8 cellular contexts compared by ENCODE assay signal in the genomic region with DNA sequence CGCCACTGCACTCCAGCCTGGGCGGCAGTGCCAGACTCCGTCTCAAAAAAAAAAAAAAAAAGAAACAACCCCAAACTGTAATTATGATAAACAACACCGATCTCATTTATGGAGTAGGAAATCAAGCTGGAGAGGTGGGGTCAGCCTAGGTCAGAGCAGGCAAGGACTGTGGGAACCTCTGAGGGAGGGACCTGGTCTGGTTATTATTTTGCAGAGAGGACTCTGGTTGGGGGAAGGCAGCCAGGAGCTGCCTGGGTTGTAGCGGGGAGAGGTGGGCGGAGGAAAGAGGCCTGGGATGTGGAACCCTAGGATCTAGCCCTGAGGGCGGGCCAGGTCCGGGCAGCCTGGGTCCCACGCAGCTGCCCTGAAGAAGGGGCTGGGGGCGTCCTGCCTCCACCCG. TPM values are rescaled to one million over a fixed set of nuclear protein-coding genes. Genes with fewer than 3 reads are reported as not detected.
DNase-seq lines count a peak whose midpoint lies in the region; ATAC-seq and TF ChIP-seq lines count a peak whose summit lies in the region.

No MANE protein-coding gene starts in this region.

- H3K36me3 ChIP-seq in HEK293 (ENCODE audit: control insufficient read depth in 2 of 2, insufficient read depth in 1 of 2, low read length in 2 of 2) = no peaks in the 10 kb centered on the region

- H3K4me3 Mint-ChIP-seq in endothelial cell (ENCODE audit: unreplicated experiment) = peak overlapping the region; percentile 85
- H3K4me3 Mint-ChIP-seq in natural killer cell treated with Interleukin-12 subunit alpha and Interleukin-12 subunit beta and Interleukin-15 and Interleukin-18, amount 100 ng/mL, for 72 hours = peak overlapping the region; percentile 73

- no peaks in the 10 kb centered on the region for H3K4me1 ChIP-seq in HEK293 (ENCODE audit: control insufficient read depth, insufficient read depth, low read length)

- POLR2A ChIA-PET in HEK293 (lab: Yijun Ruan, JAX) = interaction anchor here (0.9 to 2.2 kb wide), 4 partner anchors 12 to 226 kb away, joined by 3 to 13 read pairs (median 4); partner anchors contain the start of genes RPS2 and TRAF7

- peak overlapping the region; percentile 44 for H3K4me3 ChIP-seq in HEK293 (ENCODE audit: low read depth, low read length)

- in situ Hi-C loops in Caki2 (cut with HindIII; ENCODE audit: low pct_unique_long_range_greater_than_20kb, low sequenced_read_pairs) = no loop called here

- H3K27me3 Mint-ChIP-seq in endothelial cell (ENCODE audit: unreplicated experiment) = peaks cover 8% of the 10 kb centered on the region
- peaks cover 0 to 3% of the 10 kb centered on the region in 2 donors for H3K27me3 Mint-ChIP-seq in natural killer cell treated with Interleukin-12 subunit alpha and Interleukin-12 subunit beta and Interleukin-15 and Interleukin-18, amount 100 ng/mL, for 72 hours

- peak; percentile 1 to 11 for ATAC-seq in natural killer cell treated with Interleukin-12 subunit alpha and Interleukin-12 subunit beta and Interleukin-15 and Interleukin-18, amount 100 ng/mL, for 72 hours
- ATAC-seq in HG02763 (IDR thresholded peaks at IDR 0.05; ENCODE audit: unreplicated experiment) = no peak

- TF ChIP-seq POLR2A in erythroblast (IDR thresholded peaks at IDR 0.05; ENCODE audit: low read length) = no peak

- H3K9me3 Mint-ChIP-seq in endothelial cell (ENCODE audit: unreplicated experiment) = no peaks in the 10 kb centered on the region
- H3K9me3 Mint-ChIP-seq in natural killer cell treated with Interleukin-12 subunit alpha and Interleukin-12 subunit beta and Interleukin-15 and Interleukin-18, amount 100 ng/mL, for 72 hours = no peaks in the 10 kb centered on the region

- H3K9me3 ChIP-seq in HEK293 (ENCODE audit: control insufficient read depth, insufficient read depth, low read depth, low read length) = no peaks in the 10 kb centered on the region

- no peaks in the 10 kb centered on the region for H3K36me3 Mint-ChIP-seq in endothelial cell (ENCODE audit: low read depth, unreplicated experiment)
- H3K36me3 Mint-ChIP-seq in natural killer cell treated with Interleukin-12 subunit alpha and Interleukin-12 subunit beta and Interleukin-15 and Interleukin-18, amount 100 ng/mL, for 72 hours = no peaks in the 10 kb centered on the region

- no peaks in the 10 kb centered on the region for H3K4me1 Mint-ChIP-seq in endothelial cell (ENCODE audit: unreplicated experiment)
- H3K4me1 Mint-ChIP-seq in natural killer cell treated with Interleukin-12 subunit alpha and Interleukin-12 subunit beta and Interleukin-15 and Interleukin-18, amount 100 ng/mL, for 72 hours (ENCODE audit: low read depth in 2 of 2) = peaks cover 0 to 3% of the 10 kb centered on the region in 2 donors

- no peak overlapping the region for H3K27ac Mint-ChIP-seq in endothelial cell (ENCODE audit: unreplicated experiment)
- peak overlapping the region in 1 of 2 donors; percentile 48 for H3K27ac Mint-ChIP-seq in natural killer cell treated with Interleukin-12 subunit alpha and Interleukin-12 subunit beta and Interleukin-15 and Interleukin-18, amount 100 ng/mL, for 72 hours

- TF ChIP-seq CTCF in HEK293 (tag by site-specific recombination; IDR thresholded peaks at IDR 0.05) = no peak
- TF ChIP-seq CTCF in endothelial cell (IDR thresholded peaks at IDR 0.05; ENCODE audit: unreplicated experiment) = no peak

- CTCF ChIA-PET in HEK293 (lab: Yijun Ruan, JAX) = interaction anchor here (0.5 to 5.7 kb wide), 20 partner anchors 8 to 1028 kb away, joined by 3 to 57 read pairs (median 4); partner anchors contain the start of gene NDUFB10

- no peak overlapping the region; the same call in 1 of the 2 replicates for H3K27ac ChIP-seq in HEK293 (ENCODE audit: extremely low read depth, low read depth, low read length)

- DNase-seq in Caki2 (ENCODE audit: low read depth) = peak; percentile 74
- peak; percentile 57 for DNase-seq in RKO (ENCODE audit: low spot score)
- no peak for DNase-seq in endothelial cell (ENCODE audit: low spot score)
- DNase-seq in natural killer cell treated with Interleukin-12 subunit alpha and Interleukin-12 subunit beta and Interleukin-15 and Interleukin-18, amount 100 ng/mL, for 72 hours (ENCODE audit: low spot score) = no peak
- DNase-seq in T-helper 9 cell = no peak
- no peak for DNase-seq in erythroblast (lab: John Stamatoyannopoulos, UW)

TF ChIP-seq in HEK293, 187 proteins besides CTCF, POLR2A, EP300 and RAD21:
- peak; percentile 83 for TF ChIP-seq EGR2 (tag by site-specific recombination; IDR thresholded peaks at IDR 0.05; ENCODE audit: low read depth)
- TF ChIP-seq ZNF335 (tag by site-specific recombination; conservative IDR thresholded peaks at IDR 0.05) = peak; percentile 99
- no peak for TF ChIP-seq ZNF311 (tag by site-specific recombination; IDR thresholded peaks at IDR 0.05; ENCODE audit: borderline replicate concordance)
- peak; percentile 90 for TF ChIP-seq ZFHX2 (tag by site-specific recombination; conservative IDR thresholded peaks at IDR 0.05)
- peak; percentile 60; the same call in 1 of the 2 replicates for TF ChIP-seq SP7 (tag by site-specific recombination; IDR thresholded peaks at IDR 0.05)
- TF ChIP-seq ZNF776 (tag by site-specific recombination; IDR thresholded peaks at IDR 0.05; ENCODE audit: borderline replicate concordance) = no peak
- TF ChIP-seq ZNF560 (tag by site-specific recombination; IDR thresholded peaks at IDR 0.05; ENCODE audit: borderline replicate concordance) = no peak
- TF ChIP-seq YY2 (tag by site-specific recombination; IDR thresholded peaks at IDR 0.05) = no peak
- TF ChIP-seq SP3 (tag by site-specific recombination; IDR thresholded peaks at IDR 0.05) = peak; percentile 38; the same call in 1 of the 2 replicates
- TF ChIP-seq ZNF747 (tag by site-specific recombination; IDR thresholded peaks at IDR 0.05) = no peak
- TF ChIP-seq SP2 (tag by site-specific recombination; IDR thresholded peaks at IDR 0.05) = peak; percentile 47

RNA-seq across cellular contexts. Expression of gene HS3ST6, which starts 10.9 kb away (rescaled TPM):
- total RNA-seq in Caki2 (2014; rRNA removed; shearing (Covaris generic); ENCODE audit: low replicate concordance) = not detected in 2 replicates
- total RNA-seq in endothelial cell (ENCODE audit: unreplicated experiment) = not detected
- total RNA-seq in natural killer cell treated with Interleukin-12 subunit alpha and Interleukin-12 subunit beta and Interleukin-15 and Interleukin-18, amount 100 ng/mL, for 72 hours = not detected

RNA-seq across cellular contexts. Expression of gene MSRB1, which starts 13.9 kb away (rescaled TPM):
- total RNA-seq in Caki2 (2014; rRNA removed; shearing (Covaris generic); ENCODE audit: low replicate concordance) = 275 and 288 TPM in 2 replicates
- total RNA-seq in endothelial cell (ENCODE audit: unreplicated experiment) = 18.1 TPM
- 10 to 100 TPM; 24.3 to 24.7 TPM for total RNA-seq in natural killer cell treated with Interleukin-12 subunit alpha and Interleukin-12 subunit beta and Interleukin-15 and Interleukin-18, amount 100 ng/mL, for 72 hours

RNA-seq across cellular contexts. Expression of gene RPL3L, which starts 25.4 kb away (rescaled TPM):
- total RNA-seq in Caki2 (2014; rRNA removed; shearing (Covaris generic); ENCODE audit: low replicate concordance) = not detected in 2 replicates
- total RNA-seq in endothelial cell (ENCODE audit: unreplicated experiment) = not detected
- total RNA-seq in natural killer cell treated with Interleukin-12 subunit alpha and Interleukin-12 subunit beta and Interleukin-15 and Interleukin-18, amount 100 ng/mL, for 72 hours = 1 to 10 TPM in 1 of 2 donors, not detected in 1; 1.5 TPM

RNA-seq across cellular contexts. Expression of gene NDUFB10, which starts 30.2 kb away (rescaled TPM):
- total RNA-seq in Caki2 (2014; rRNA removed; shearing (Covaris generic); ENCODE audit: low replicate concordance) = 527 and 683 TPM in 2 replicates
- total RNA-seq in endothelial cell (ENCODE audit: unreplicated experiment) = 122 TPM
- total RNA-seq in natural killer cell treated with Interleukin-12 subunit alpha and Interleukin-12 subunit beta and Interleukin-15 and Interleukin-18, amount 100 ng/mL, for 72 hours = 100 to 1,000 TPM in 1 of 2 donors, 10 to 100 TPM in 1; 95.0 to 103 TPM

RNA-seq across cellular contexts. Expression of gene RPS2, which starts 35.5 kb away (rescaled TPM):
- 7,960 and 10,766 TPM in 2 replicates for total RNA-seq in Caki2 (2014; rRNA removed; shearing (Covaris generic); ENCODE audit: low replicate concordance)
- total RNA-seq in endothelial cell (ENCODE audit: unreplicated experiment) = 3,223 TPM
- total RNA-seq in natural killer cell treated with Interleukin-12 subunit alpha and Interleukin-12 subunit beta and Interleukin-15 and Interleukin-18, amount 100 ng/mL, for 72 hours = 1,000 to 10,000 TPM; 2,056 to 2,952 TPM

Comparison
In these comparisons a context has a peak if more than half of its experiments do, and no peak if none do; other contexts are left out.
1. DNase-seq: peak in Caki2 (single experiment) and RKO (single experiment); none in endothelial cell (single experiment), natural killer cell treated with Interleukin-12 subunit alpha and Interleukin-12 subunit beta and Interleukin-15 and Interleukin-18, amount 100 ng/mL, for 72 hours (single experiment), T-helper 9 cell (single experiment) and erythroblast (0 of 2).
2. RNA of gene MSRB1, which starts 13.9 kb away (total RNA-seq): 275 to 288 TPM in Caki2; 24.3 to 24.7 TPM in natural killer cell treated with Interleukin-12 subunit alpha and Interleukin-12 subunit beta and Interleukin-15 and Interleukin-18, amount 100 ng/mL, for 72 hours and 18.1 TPM in endothelial cell (single experiment); every median in the first group is over 10 times any median in the second.